In the genomic region with DNA sequence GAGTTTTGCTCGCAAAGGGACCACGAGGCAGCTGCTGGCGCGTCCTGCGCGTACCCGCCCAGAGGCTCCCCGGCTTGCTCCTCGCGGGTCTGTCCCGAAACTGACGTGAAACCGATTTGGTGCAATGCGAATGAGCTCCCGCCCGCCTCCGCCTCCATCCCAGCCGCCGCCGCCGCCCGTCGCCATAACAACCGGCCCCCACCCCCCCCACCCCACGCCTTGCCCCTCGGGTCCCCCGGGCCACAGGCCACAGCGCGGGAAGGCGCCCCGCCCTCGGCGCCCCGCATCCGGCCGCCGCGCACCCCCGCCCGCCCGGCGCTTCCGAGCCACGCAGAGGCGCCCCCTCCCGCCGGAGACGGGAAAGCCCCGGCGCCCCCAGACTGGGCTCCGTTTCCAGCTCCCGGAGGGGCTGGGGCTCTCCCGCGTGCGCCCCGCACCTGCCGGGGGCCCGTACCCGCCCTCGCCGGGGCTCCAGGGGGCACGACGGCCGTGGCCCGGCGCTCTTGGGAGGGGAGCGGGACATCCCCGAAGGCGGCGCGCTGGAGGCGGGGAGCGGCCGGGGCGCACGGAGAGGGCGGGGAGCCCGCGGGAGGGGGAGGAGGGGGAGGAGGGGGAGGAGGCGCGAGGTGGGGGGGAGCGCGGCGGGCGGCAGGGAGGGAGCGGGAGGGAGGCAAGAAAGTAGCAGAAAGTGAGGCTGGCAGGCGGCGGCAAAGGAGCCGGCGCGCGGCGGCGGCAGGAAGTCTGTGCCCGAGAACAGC, we compare ENCODE assay signal across 8 cellular contexts.
A peak's percentile ranks its signal among the peaks of the same experiment; 100 is the strongest.
DNase-seq lines count a peak whose midpoint lies in the region; ATAC-seq and TF ChIP-seq lines count a peak whose summit lies in the region.

A gene (plus strand): TSS at position 678 of the 758 bp plus-strand sequence.

- ATAC-seq in GM18907 (IDR thresholded peaks at IDR 0.05; ENCODE audit: unreplicated experiment) (peak; percentile 48), HG03135 (IDR thresholded peaks at IDR 0.05; ENCODE audit: unreplicated experiment) (peak; percentile 42)

- peaks cover 20% of the 10 kb centered on the region for H3K4me1 ChIP-seq in muscle layer of colon (ENCODE audit: insufficient read depth, low read length)

- H3K27ac ChIP-seq in muscle layer of colon (ENCODE audit: low read depth, low read length) = peak within 1 kb of the TSS; percentile 89

- DNase-seq in AG10803 (ENCODE audit: low read depth) (peak; percentile 65), NOMO-1 treated with dmso at 0.1 percent for 144 hours (lab: John Stamatoyannopoulos, UW; ENCODE audit: unreplicated experiment) (peak; percentile 88), activated T-cell treated with anti-CD3 and anti-CD28 coated beads for 4 hours (peak; percentile 82), erythroblast (lab: John Stamatoyannopoulos, UW) (peak; percentile 88 to 93)
- DNase-seq in stimulated activated CD8-positive, alpha-beta memory T cell treated with anti-CD3 and anti-CD28 coated beads, Interleukin-7, amount 100 ng/mL, for 4 hours (ENCODE audit: low read depth in 2 of 2) = peak; percentile 81 to 91

- no peaks in the 10 kb centered on the region for H3K36me3 ChIP-seq in muscle layer of colon (ENCODE audit: insufficient read depth, low read length)

- no peak for TF ChIP-seq CTCF in AG10803 (conservative IDR thresholded peaks at IDR 0.05; ENCODE audit: low read length)

- peak within 1 kb of the TSS; percentile 58 for H3K9ac ChIP-seq in muscle layer of colon (ENCODE audit: low read length)

- no peak for TF ChIP-seq POLR2A in erythroblast (IDR thresholded peaks at IDR 0.05; ENCODE audit: low read length)

- H3K4me3 ChIP-seq in AG10803 (ENCODE audit: low read length) = peak within 1 kb of the TSS; percentile 69
- H3K4me3 ChIP-seq in muscle layer of colon (ENCODE audit: low read depth in 1 of 2, low read length in 2 of 2) = peak within 1 kb of the TSS; percentile 88 to 100

- no peaks in the 10 kb centered on the region for H3K27me3 ChIP-seq in muscle layer of colon (ENCODE audit: control insufficient read depth in 1 of 2, insufficient read depth in 2 of 2, low read length in 2 of 2)

- H3K9me3 ChIP-seq in muscle layer of colon (ENCODE audit: low read length) = no peaks in the 10 kb centered on the region

Comparison
In these comparisons a context has a peak if more than half of its experiments do, and no peak if none do; other contexts are left out.
1. Peak in every context shown above with its lines: DNase-seq, ATAC-seq, H3K4me3 ChIP-seq and H3K27ac ChIP-seq.